In the genomic region with DNA sequence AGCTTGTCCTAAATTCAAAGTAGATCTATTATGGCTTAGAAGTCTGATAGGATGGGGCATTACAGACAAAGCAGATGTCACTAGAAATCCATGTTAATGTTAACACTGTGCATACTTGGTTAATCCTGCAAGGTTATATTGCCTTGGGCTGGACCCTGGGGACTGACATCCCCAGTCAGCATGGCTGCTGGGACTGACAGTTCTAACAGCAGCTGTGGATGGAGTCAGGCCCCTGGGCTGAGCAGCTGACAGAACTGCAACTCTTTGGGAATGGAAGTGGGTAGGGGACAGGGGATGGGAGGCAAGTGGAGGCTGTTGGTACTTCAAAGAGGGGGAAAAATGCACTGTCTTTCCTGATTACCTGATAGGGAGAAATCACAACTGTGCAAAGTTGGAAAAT, we compare ENCODE assay signal across 19 cellular contexts. TPM values are rescaled to one million over a fixed set of nuclear protein-coding genes. Genes with fewer than 3 reads are reported as not detected.
DNase-seq lines count a peak whose midpoint lies in the region; ATAC-seq and TF ChIP-seq lines count a peak whose summit lies in the region.
"Had no signal": no experiment of that assay in that cellular context is flagged by ENCODE, and none has a peak within 500 bp of the region (broad histone marks: within the 10 kb centered on the region; RNA-seq: fewer than 3 reads in every experiment).

No MANE protein-coding gene starts in this region.

- H3K36me3 Mint-ChIP-seq in glutamatergic neuron (ENCODE audit: unreplicated experiment), result peaks cover under 1% of the 10 kb centered on the region
- H3K36me3 Mint-ChIP-seq: CD4-positive, alpha-beta memory T cell had no signal

- H3K9me3 ChIP-seq in SJCRH30 (replicated peaks) (no peaks in the 10 kb centered on the region), osteoblast (ENCODE audit: low read depth, low read length) (no peaks in the 10 kb centered on the region), mammary epithelial cell (replicated peaks; ENCODE audit: insufficient read depth, low read length) (no peaks in the 10 kb centered on the region)

- ATAC-seq in HG03354 (IDR thresholded peaks at IDR 0.05; ENCODE audit: poor library complexity, severe bottlenecking, unreplicated experiment), result no peak
- ATAC-seq: GM12878, HepG2 had no signal

- H3K4me1 ChIP-seq in SJCRH30 (peaks cover 33% of the 10 kb centered on the region), osteoblast (ENCODE audit: insufficient read depth, low read length) (no peaks in the 10 kb centered on the region), mammary epithelial cell (ENCODE audit: insufficient read depth, low read length) (no peaks in the 10 kb centered on the region)

- peak; percentile 35 to 85 for DNase-seq in NCI-H524 (lab: John Stamatoyannopoulos, UW)
- peak; percentile 80 to 82 for DNase-seq in SJCRH30
- DNase-seq in glutamatergic neuron, result peak; percentile 63
- DNase-seq in osteoblast (ENCODE audit: insufficient read length, low spot score, missing footprints), result peak; percentile 55
- no peak for DNase-seq in mammary epithelial cell
- DNase-seq in SHP77 (lab: John Stamatoyannopoulos, UW), result no peak
- no peak for DNase-seq in hepatic stellate cell (ENCODE audit: low spot score)
- DNase-seq: 8988T; CD4-positive, alpha-beta memory T cell; DND-41; EL; GOT3; H9 had no signal

- H3K9ac ChIP-seq in mammary epithelial cell (ENCODE audit: insufficient read depth, low read length), result no peak overlapping the region
- H3K9ac ChIP-seq: BLaER1 had no signal

- H3K27ac ChIP-seq in SJCRH30, result no peak overlapping the region
- H3K27ac ChIP-seq in osteoblast (ENCODE audit: low read depth, low read length), result no peak overlapping the region
- no peak overlapping the region for H3K27ac ChIP-seq in mammary epithelial cell (ENCODE audit: insufficient read depth, low read depth, low read length)
- H3K27ac ChIP-seq: BLaER1 had no signal

- H3K27me3 ChIP-seq in SJCRH30 (no peaks in the 10 kb centered on the region), osteoblast (ENCODE audit: insufficient read depth, low read length) (peaks cover 18% of the 10 kb centered on the region), mammary epithelial cell (ENCODE audit: insufficient read depth, low read length) (no peaks in the 10 kb centered on the region)
- H3K27me3 ChIP-seq: BLaER1 had no signal

- no peaks in the 10 kb centered on the region for H3K27me3 Mint-ChIP-seq in glutamatergic neuron (ENCODE audit: unreplicated experiment)

- no TSS peak for BruUV-seq in mammary epithelial cell (replicated peaks; lab: Mats Ljungman, UMichigan)

- H3K9me3 Mint-ChIP-seq in glutamatergic neuron (ENCODE audit: unreplicated experiment), result no peaks in the 10 kb centered on the region

- H3K79me2 ChIP-seq in osteoblast (ENCODE audit: insufficient read depth, low read length), result no peaks in the 10 kb centered on the region
- H3K79me2 ChIP-seq in mammary epithelial cell (ENCODE audit: insufficient read depth, low read length), result no peaks in the 10 kb centered on the region

- no peak overlapping the region for H3K4me3 Mint-ChIP-seq in glutamatergic neuron (ENCODE audit: unreplicated experiment)
- H3K4me3 Mint-ChIP-seq: CD14-positive monocyte; CD4-positive, alpha-beta memory T cell; H9 had no signal

- in situ Hi-C loops in mammary epithelial cell (cut with MboI; ENCODE audit: low sequenced_read_pairs in 2 of 2), result no loop called here

- CTCF ChIA-PET in mammary epithelial cell (lab: Charles Lee; ENCODE audit: low non-redundant PET), result no interaction called here

- H3K4me1 Mint-ChIP-seq in glutamatergic neuron (ENCODE audit: low read depth, unreplicated experiment), result peaks cover 8% of the 10 kb centered on the region
- H3K4me1 Mint-ChIP-seq: CD4-positive, alpha-beta memory T cell had no signal

- H4K20me1 ChIP-seq in osteoblast (ENCODE audit: insufficient read depth, low read length), result no peaks in the 10 kb centered on the region
- no peaks in the 10 kb centered on the region for H4K20me1 ChIP-seq in mammary epithelial cell (ENCODE audit: insufficient read depth, low read length)
- H4K20me1 ChIP-seq: BLaER1 had no signal

- TF ChIP-seq CTCF in glutamatergic neuron (IDR thresholded peaks at IDR 0.05; ENCODE audit: partially characterized antibody, unreplicated experiment), result no peak
- TF ChIP-seq CTCF in osteoblast (IDR thresholded peaks at IDR 0.05; ENCODE audit: extremely low read depth, low read depth, low read length), result no peak
- TF ChIP-seq CTCF in mammary epithelial cell (conservative IDR thresholded peaks at IDR 0.05 in 1 of 2, IDR thresholded peaks at IDR 0.05 in 1 of 2; ENCODE audit: extremely low read depth in 1 of 2, insufficient read depth in 1 of 2, low read depth in 1 of 2, low read length in 2 of 2), result no peak

- intact Hi-C loops in mammary epithelial cell (cut with micrococcal nuclease), result no loop called here

- peak overlapping the region; percentile 59 for H3K27ac Mint-ChIP-seq in glutamatergic neuron (ENCODE audit: unreplicated experiment)
- H3K27ac Mint-ChIP-seq: CD14-positive monocyte; CD4-positive, alpha-beta memory T cell; H9 had no signal

- H3K36me3 ChIP-seq in SJCRH30 (no peaks in the 10 kb centered on the region), osteoblast (ENCODE audit: insufficient read depth, low read length) (no peaks in the 10 kb centered on the region), mammary epithelial cell (ENCODE audit: insufficient read depth, low read length) (no peaks in the 10 kb centered on the region)
- H3K36me3 ChIP-seq: BLaER1 had no signal

- H3K4me2 ChIP-seq in osteoblast (ENCODE audit: insufficient read depth, low read length) (no peak overlapping the region), mammary epithelial cell (ENCODE audit: insufficient read depth, low read depth, low read length) (no peak overlapping the region)
- H3K4me2 ChIP-seq: BLaER1 had no signal

- no peak overlapping the region for H2AFZ ChIP-seq in osteoblast (ENCODE audit: low read length)
- H2AFZ ChIP-seq in mammary epithelial cell (ENCODE audit: low read depth, low read length), result no peak overlapping the region

- no peak overlapping the region for H3K4me3 ChIP-seq in SJCRH30
- H3K4me3 ChIP-seq in osteoblast (ENCODE audit: insufficient read depth, low read length), result no peak overlapping the region
- H3K4me3 ChIP-seq in mammary epithelial cell (replicated peaks in 1 of 3; ENCODE audit: insufficient read depth in 1 of 3, low read depth in 2 of 3, low read length in 3 of 3), result no peak overlapping the region
- H3K4me3 ChIP-seq: BLaER1, GM12878 had no signal

- dilution Hi-C loops in mammary epithelial cell (cut with HindIII; ENCODE audit: low sequenced_read_pairs), result no loop called here

RNA-seq across cellular contexts. Expression of a gene that starts 7.5 kb away (rescaled TPM):
- 1.2 and 1.5 TPM in 2 replicates for total RNA-seq in SJCRH30 (2014; rRNA removed; shearing (Covaris generic))
- total RNA-seq in glutamatergic neuron (ENCODE audit: unreplicated experiment) (0.51 TPM), osteoblast (under 0.01 and 0.36 TPM in 2 replicates), mammary epithelial cell (under 1 TPM in 1 of 2 donors, not detected in 1; under 0.01 TPM)
- polyA plus RNA-seq in mammary epithelial cell, result 0.12 TPM
- not detected for polyA minus RNA-seq in mammary epithelial cell
- total RNA-seq: G401, HepG2 had no signal
- polyA plus RNA-seq: CD4-positive, alpha-beta memory T cell; HepG2 had no signal

Comparison
In these comparisons a context has a peak if more than half of its experiments do, and no peak if none do; other contexts are left out.
1. DNase-seq: peak in NCI-H524 (2 of 2), SJCRH30 (2 of 2), glutamatergic neuron (single experiment) and osteoblast (single experiment); none in mammary epithelial cell (single experiment), SHP77 (0 of 2) and hepatic stellate cell (single experiment).